1 cellular context compared by ENCODE assay signal in the genomic region with DNA sequence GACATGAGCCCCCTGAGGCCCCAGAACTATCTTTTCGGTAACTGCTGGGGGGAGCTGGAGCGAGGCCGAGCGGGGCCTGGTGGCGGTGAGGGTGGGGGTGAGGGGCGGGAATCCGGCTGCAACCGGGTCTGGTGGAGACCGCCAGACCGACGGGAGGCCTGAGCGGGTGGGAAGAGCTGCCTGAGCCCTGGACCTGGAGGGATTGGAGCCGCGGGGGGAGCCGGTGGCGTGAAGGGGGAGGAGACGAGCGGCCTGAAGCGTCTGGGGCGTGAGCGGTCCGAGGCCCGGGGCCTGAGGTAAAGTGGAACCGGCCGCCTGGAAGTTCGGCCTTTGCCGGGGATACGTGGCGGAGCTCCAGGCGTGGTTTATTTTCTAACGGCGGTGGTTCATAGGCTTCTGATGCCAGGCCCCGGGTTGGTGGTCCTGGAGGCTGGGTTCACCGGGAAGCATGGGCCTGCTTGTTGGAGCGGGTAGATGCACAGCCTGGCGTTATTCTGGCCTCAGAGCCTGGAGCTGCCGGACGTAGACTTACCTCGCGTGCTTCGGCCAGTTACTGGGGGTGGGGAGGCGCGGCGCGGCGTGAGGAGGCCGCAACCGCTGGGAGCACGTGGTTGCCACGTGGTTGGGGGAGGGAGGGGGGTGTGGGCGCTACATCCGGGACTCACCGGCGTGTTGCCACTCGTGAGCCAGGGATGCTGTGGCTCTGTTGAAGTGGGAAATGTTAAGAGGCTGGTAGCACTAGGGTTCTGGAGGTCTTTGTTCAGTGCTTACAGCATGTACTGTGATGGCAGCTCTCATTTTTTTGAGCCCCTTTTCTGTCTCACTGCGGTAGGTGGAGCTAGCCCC.
TF ChIP-seq lines count a peak whose summit lies in the region.

No MANE protein-coding gene starts in this region.

TF ChIP-seq in HepG2, 621 proteins besides CTCF, POLR2A, EP300 and RAD21 (continued from another document and continues in another):
- no peak for TF ChIP-seq FOXP1 (IDR thresholded peaks at IDR 0.05)
- TF ChIP-seq FOXP1 (CRISPR knock-in tag; IDR thresholded peaks at IDR 0.05) = no peak
- peak; percentile 91 for TF ChIP-seq ZNF670 (CRISPR knock-in tag; IDR thresholded peaks at IDR 0.05; ENCODE audit: borderline replicate concordance)
- TF ChIP-seq, protein P1, sequence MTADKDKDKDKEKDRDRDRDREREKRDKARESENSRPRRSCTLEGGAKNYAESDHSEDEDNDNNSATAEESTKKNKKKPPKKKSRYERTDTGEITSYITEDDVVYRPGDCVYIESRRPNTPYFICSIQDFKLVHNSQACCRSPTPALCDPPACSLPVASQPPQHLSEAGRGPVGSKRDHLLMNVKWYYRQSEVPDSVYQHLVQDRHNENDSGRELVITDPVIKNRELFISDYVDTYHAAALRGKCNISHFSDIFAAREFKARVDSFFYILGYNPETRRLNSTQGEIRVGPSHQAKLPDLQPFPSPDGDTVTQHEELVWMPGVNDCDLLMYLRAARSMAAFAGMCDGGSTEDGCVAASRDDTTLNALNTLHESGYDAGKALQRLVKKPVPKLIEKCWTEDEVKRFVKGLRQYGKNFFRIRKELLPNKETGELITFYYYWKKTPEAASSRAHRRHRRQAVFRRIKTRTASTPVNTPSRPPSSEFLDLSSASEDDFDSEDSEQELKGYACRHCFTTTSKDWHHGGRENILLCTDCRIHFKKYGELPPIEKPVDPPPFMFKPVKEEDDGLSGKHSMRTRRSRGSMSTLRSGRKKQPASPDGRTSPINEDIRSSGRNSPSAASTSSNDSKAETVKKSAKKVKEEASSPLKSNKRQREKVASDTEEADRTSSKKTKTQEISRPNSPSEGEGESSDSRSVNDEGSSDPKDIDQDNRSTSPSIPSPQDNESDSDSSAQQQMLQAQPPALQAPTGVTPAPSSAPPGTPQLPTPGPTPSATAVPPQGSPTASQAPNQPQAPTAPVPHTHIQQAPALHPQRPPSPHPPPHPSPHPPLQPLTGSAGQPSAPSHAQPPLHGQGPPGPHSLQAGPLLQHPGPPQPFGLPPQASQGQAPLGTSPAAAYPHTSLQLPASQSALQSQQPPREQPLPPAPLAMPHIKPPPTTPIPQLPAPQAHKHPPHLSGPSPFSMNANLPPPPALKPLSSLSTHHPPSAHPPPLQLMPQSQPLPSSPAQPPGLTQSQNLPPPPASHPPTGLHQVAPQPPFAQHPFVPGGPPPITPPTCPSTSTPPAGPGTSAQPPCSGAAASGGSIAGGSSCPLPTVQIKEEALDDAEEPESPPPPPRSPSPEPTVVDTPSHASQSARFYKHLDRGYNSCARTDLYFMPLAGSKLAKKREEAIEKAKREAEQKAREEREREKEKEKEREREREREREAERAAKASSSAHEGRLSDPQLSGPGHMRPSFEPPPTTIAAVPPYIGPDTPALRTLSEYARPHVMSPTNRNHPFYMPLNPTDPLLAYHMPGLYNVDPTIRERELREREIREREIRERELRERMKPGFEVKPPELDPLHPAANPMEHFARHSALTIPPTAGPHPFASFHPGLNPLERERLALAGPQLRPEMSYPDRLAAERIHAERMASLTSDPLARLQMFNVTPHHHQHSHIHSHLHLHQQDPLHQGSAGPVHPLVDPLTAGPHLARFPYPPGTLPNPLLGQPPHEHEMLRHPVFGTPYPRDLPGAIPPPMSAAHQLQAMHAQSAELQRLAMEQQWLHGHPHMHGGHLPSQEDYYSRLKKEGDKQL (CRISPR knock-in tag; IDR thresholded peaks at IDR 0.05; ENCODE audit: low read depth) = no peak
- no peak; the same call in 1 of the 2 replicates for TF ChIP-seq ZNF501 (CRISPR knock-in tag; IDR thresholded peaks at IDR 0.05)
- no peak for TF ChIP-seq SNRNP70 (IDR thresholded peaks at IDR 0.05; ENCODE audit: low read depth, low read length)
- no peak; the same call in 1 of the 2 replicates for TF ChIP-seq CREM (IDR thresholded peaks at IDR 0.05)
- TF ChIP-seq CREM (CRISPR knock-in tag; IDR thresholded peaks at IDR 0.05) = no peak
- TF ChIP-seq NCOR1 (IDR thresholded peaks at IDR 0.05; ENCODE audit: borderline replicate concordance, low read length) = no peak; the same call in 1 of the 2 replicates
- no peak for TF ChIP-seq NCOA1 (CRISPR knock-in tag; IDR thresholded peaks at IDR 0.05)
- TF ChIP-seq, protein P2, sequence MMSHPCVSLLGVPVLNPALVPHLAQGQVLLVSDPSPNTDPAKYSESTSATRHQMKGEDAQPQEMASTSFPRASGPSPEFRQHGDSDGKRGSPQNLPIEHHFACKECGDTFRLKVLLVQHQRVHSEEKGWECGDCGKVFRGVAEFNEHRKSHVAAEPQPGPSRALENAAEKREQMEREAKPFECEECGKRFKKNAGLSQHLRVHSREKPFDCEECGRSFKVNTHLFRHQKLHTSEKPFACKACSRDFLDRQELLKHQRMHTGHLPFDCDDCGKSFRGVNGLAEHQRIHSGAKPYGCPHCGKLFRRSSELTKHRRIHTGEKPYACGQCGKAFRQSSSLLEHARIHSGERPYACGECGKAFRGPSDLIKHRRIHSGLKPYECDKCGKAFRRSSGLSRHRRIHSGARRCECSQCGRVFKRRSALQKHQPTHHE (CRISPR knock-in tag; IDR thresholded peaks at IDR 0.05; ENCODE audit: borderline replicate concordance) = peak; percentile 79; the same call in 1 of the 2 replicates
- TF ChIP-seq, protein P3, sequence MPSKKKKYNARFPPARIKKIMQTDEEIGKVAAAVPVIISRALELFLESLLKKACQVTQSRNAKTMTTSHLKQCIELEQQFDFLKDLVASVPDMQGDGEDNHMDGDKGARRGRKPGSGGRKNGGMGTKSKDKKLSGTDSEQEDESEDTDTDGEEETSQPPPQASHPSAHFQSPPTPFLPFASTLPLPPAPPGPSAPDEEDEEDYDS (CRISPR knock-in tag; IDR thresholded peaks at IDR 0.05) = peak; percentile 59; the same call in 1 of the 2 replicates
- no peak for TF ChIP-seq KDM6A (CRISPR knock-in tag; IDR thresholded peaks at IDR 0.05; ENCODE audit: low read depth)
- peak; percentile 58 for TF ChIP-seq RARA (CRISPR knock-in tag; IDR thresholded peaks at IDR 0.05)
- TF ChIP-seq, protein P4, sequence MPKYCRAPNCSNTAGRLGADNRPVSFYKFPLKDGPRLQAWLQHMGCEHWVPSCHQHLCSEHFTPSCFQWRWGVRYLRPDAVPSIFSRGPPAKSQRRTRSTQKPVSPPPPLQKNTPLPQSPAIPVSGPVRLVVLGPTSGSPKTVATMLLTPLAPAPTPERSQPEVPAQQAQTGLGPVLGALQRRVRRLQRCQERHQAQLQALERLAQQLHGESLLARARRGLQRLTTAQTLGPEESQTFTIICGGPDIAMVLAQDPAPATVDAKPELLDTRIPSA (CRISPR knock-in tag; IDR thresholded peaks at IDR 0.05; ENCODE audit: borderline replicate concordance) = peak; percentile 96
- TF ChIP-seq MED8 (CRISPR knock-in tag; IDR thresholded peaks at IDR 0.05; ENCODE audit: insufficient replicate concordance) = no peak
- no peak for TF ChIP-seq ZNF567 (CRISPR knock-in tag; IDR thresholded peaks at IDR 0.05; ENCODE audit: borderline replicate concordance)
- TF ChIP-seq HOXD1 (CRISPR knock-in tag; IDR thresholded peaks at IDR 0.05) = peak; percentile 59; the same call in 1 of the 2 replicates
- TF ChIP-seq, protein P5, sequence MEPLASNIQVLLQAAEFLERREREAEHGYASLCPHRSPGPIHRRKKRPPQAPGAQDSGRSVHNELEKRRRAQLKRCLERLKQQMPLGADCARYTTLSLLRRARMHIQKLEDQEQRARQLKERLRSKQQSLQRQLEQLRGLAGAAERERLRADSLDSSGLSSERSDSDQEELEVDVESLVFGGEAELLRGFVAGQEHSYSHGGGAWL (CRISPR knock-in tag; IDR thresholded peaks at IDR 0.05) = peak; percentile 97
- peak; percentile 81 for TF ChIP-seq ZNF232 (CRISPR knock-in tag; IDR thresholded peaks at IDR 0.05; ENCODE audit: borderline replicate concordance)
- TF ChIP-seq, protein P6, sequence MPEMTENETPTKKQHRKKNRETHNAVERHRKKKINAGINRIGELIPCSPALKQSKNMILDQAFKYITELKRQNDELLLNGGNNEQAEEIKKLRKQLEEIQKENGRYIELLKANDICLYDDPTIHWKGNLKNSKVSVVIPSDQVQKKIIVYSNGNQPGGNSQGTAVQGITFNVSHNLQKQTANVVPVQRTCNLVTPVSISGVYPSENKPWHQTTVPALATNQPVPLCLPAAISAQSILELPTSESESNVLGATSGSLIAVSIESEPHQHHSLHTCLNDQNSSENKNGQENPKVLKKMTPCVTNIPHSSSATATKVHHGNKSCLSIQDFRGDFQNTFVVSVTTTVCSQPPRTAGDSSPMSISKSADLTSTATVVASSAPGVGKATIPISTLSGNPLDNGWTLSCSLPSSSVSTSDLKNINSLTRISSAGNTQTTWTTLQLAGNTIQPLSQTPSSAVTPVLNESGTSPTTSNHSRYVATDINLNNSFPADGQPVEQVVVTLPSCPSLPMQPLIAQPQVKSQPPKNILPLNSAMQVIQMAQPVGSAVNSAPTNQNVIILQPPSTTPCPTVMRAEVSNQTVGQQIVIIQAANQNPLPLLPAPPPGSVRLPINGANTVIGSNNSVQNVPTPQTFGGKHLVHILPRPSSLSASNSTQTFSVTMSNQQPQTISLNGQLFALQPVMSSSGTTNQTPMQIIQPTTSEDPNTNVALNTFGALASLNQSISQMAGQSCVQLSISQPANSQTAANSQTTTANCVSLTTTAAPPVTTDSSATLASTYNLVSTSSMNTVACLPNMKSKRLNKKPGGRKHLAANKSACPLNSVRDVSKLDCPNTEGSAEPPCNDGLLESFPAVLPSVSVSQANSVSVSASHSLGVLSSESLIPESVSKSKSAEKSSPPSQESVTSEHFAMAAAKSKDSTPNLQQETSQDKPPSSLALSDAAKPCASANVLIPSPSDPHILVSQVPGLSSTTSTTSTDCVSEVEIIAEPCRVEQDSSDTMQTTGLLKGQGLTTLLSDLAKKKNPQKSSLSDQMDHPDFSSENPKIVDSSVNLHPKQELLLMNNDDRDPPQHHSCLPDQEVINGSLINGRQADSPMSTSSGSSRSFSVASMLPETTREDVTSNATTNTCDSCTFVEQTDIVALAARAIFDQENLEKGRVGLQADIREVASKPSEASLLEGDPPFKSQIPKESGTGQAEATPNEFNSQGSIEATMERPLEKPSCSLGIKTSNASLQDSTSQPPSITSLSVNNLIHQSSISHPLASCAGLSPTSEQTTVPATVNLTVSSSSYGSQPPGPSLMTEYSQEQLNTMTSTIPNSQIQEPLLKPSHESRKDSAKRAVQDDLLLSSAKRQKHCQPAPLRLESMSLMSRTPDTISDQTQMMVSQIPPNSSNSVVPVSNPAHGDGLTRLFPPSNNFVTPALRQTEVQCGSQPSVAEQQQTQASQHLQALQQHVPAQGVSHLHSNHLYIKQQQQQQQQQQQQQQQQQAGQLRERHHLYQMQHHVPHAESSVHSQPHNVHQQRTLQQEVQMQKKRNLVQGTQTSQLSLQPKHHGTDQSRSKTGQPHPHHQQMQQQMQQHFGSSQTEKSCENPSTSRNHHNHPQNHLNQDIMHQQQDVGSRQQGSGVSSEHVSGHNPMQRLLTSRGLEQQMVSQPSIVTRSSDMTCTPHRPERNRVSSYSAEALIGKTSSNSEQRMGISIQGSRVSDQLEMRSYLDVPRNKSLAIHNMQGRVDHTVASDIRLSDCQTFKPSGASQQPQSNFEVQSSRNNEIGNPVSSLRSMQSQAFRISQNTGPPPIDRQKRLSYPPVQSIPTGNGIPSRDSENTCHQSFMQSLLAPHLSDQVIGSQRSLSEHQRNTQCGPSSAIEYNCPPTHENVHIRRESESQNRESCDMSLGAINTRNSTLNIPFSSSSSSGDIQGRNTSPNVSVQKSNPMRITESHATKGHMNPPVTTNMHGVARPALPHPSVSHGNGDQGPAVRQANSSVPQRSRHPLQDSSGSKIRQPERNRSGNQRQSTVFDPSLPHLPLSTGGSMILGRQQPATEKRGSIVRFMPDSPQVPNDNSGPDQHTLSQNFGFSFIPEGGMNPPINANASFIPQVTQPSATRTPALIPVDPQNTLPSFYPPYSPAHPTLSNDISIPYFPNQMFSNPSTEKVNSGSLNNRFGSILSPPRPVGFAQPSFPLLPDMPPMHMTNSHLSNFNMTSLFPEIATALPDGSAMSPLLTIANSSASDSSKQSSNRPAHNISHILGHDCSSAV (CRISPR knock-in tag; IDR thresholded peaks at IDR 0.05; ENCODE audit: borderline replicate concordance) = no peak; the same call in 1 of the 2 replicates
- TF ChIP-seq ZNF564 (CRISPR knock-in tag; IDR thresholded peaks at IDR 0.05) = peak; percentile 79; the same call in 1 of the 2 replicates
- TF ChIP-seq NKX3-1 (CRISPR knock-in tag; IDR thresholded peaks at IDR 0.05) = no peak; the same call in 1 of the 2 replicates
- no peak for TF ChIP-seq ZBTB1 (CRISPR knock-in tag; IDR thresholded peaks at IDR 0.05; ENCODE audit: borderline replicate concordance)
- TF ChIP-seq, protein P7, sequence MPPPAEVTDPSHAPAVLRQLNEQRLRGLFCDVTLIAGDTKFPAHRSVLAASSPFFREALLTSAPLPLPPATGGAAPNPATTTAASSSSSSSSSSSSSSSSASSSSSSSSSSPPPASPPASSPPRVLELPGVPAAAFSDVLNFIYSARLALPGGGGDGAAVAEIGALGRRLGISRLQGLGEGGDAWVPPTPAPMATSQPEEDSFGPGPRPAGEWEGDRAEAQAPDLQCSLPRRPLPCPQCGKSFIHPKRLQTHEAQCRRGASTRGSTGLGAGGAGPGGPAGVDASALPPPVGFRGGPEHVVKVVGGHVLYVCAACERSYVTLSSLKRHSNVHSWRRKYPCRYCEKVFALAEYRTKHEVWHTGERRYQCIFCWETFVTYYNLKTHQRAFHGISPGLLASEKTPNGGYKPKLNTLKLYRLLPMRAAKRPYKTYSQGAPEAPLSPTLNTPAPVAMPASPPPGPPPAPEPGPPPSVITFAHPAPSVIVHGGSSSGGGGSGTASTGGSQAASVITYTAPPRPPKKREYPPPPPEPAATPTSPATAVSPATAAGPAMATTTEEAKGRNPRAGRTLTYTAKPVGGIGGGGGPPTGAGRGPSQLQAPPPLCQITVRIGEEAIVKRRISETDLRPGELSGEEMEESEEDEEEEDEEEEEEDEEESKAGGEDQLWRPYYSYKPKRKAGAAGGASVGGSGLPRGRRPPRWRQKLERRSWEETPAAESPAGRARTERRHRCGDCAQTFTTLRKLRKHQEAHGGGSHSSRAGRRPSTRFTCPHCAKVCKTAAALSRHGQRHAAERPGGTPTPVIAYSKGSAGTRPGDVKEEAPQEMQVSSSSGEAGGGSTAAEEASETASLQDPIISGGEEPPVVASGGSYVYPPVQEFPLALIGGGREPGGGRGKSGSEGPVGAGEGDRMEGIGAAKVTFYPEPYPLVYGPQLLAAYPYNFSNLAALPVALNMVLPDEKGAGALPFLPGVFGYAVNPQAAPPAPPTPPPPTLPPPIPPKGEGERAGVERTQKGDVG (CRISPR knock-in tag; IDR thresholded peaks at IDR 0.05; ENCODE audit: borderline replicate concordance) = no peak
- TF ChIP-seq PCBP2 (optimal IDR thresholded peaks at IDR 0.05; ENCODE audit: low read depth, low read length, poor library complexity, severe bottlenecking) = no peak
- no peak for TF ChIP-seq RFXAP (CRISPR knock-in tag; IDR thresholded peaks at IDR 0.05; ENCODE audit: borderline replicate concordance)
- no peak for TF ChIP-seq ZFP1 (CRISPR knock-in tag; IDR thresholded peaks at IDR 0.05)
- TF ChIP-seq ATAD3A (CRISPR knock-in tag; IDR thresholded peaks at IDR 0.05) = no peak
